In genomic region chr3:141739731-141740130, GRCh38 we compare ENCODE assay signal across 9 cellular contexts. TPM values are rescaled to one million over a fixed set of nuclear protein-coding genes. Genes with fewer than 3 reads are reported as not detected.
A peak's percentile ranks its signal among the peaks of the same experiment; 100 is the strongest.
DNase-seq lines count a peak whose midpoint lies in the region; ATAC-seq and TF ChIP-seq lines count a peak whose summit lies in the region.
"Had no signal": no experiment of that assay in that cellular context is flagged by ENCODE, and none has a peak within 500 bp of the region (broad histone marks: within the 10 kb centered on the region; RNA-seq: fewer than 3 reads in every experiment).

No MANE protein-coding gene starts in this region.

- no peak for TF ChIP-seq POLR2A in spleen (IDR thresholded peaks at IDR 0.05)

- 68 to 77% (median 73%) methylated on average over 2 of the region's 2 CpGs for WGBS in spleen, 5 donors

- H3K9me3 ChIP-seq in HAP-1: no peaks in the 10 kb centered on the region
- H3K9me3 ChIP-seq in spleen: no peaks in the 10 kb centered on the region

- peak overlapping the region; percentile 88 for H3K4me3 ChIP-seq in HAP-1
- H3K4me3 ChIP-seq in spleen: peak overlapping the region in 7 of 8 donors; percentile 79 to 99 (median 92)

- no peak for DNase-seq in HAP-1 (ENCODE audit: low spot score in 2 of 2)
- no peak for DNase-seq in foreskin keratinocyte
- DNase-seq in spleen: no peak
- no peak for DNase-seq in NCI-H526 treated with DMSO at 0.1 percent for 48 hours (lab: John Stamatoyannopoulos, UW)
- DNase-seq in stimulated activated CD4-positive, alpha-beta T cell treated with anti-CD3 and anti-CD28 coated beads, Interleukin-1b, Interleukin-23, amount 100 ng/mL, for 48 hours: no peak
- no peak for DNase-seq in anterior cingulate cortex (lab: John Stamatoyannopoulos, UW)
- DNase-seq: NCI-H526 had no signal

- TF ChIP-seq CTCF in VCaP (conservative IDR thresholded peaks at IDR 0.05) (no peak), foreskin keratinocyte (conservative IDR thresholded peaks at IDR 0.05) (no peak), spleen (IDR thresholded peaks at IDR 0.05 in 8 of 11, conservative IDR thresholded peaks at IDR 0.05 in 3 of 11) (no peak)

- H3K4me1 ChIP-seq in HAP-1 (peaks cover 18% of the 10 kb centered on the region), foreskin keratinocyte (peaks cover 5% of the 10 kb centered on the region), spleen (peaks cover 28 to 69% (median 54%) of the 10 kb centered on the region in 6 donors)

- intact Hi-C loops in spleen (cut with DNase I; ENCODE audit: low total_unique reads): loop anchor here (5.0 to 10.0 kb wide), 3 partner anchors 138 to 175 kb away; partner anchors contain the start of gene ATP1B3

- H3K36me3 ChIP-seq in HAP-1 (replicated peaks) (peaks cover 16% of the 10 kb centered on the region), spleen (peaks cover 0 to 24% (median 8%) of the 10 kb centered on the region in 6 donors)

- H3K27ac ChIP-seq in VCaP: peak overlapping the region; percentile 94
- peak overlapping the region; percentile 48 for H3K27ac ChIP-seq in foreskin keratinocyte
- peak overlapping the region in 5 of 8 donors; percentile 94 to 96 (median 94) for H3K27ac ChIP-seq in spleen

- no peak for ATAC-seq in foreskin keratinocyte
- ATAC-seq in HG03175 (IDR thresholded peaks at IDR 0.05; ENCODE audit: unreplicated experiment): no peak

- H3K27me3 ChIP-seq in HAP-1 (ENCODE audit: low read depth) (no peaks in the 10 kb centered on the region), foreskin keratinocyte (no peaks in the 10 kb centered on the region), spleen (replicated peaks in 1 of 7) (no peaks in the 10 kb centered on the region)

- in situ Hi-C loops in HAP-1 (cut with MboI; ENCODE audit: low sequenced_read_pairs): no loop called here

RNA-seq across cellular contexts. Expression of gene RNF7, which starts 1.6 kb away (rescaled TPM):
- total RNA-seq in foreskin keratinocyte (81.6 and 86.2 TPM in 2 replicates), spleen (10 to 100 TPM; 42.5 to 66.1 (median 55.9) TPM)
- polyA plus RNA-seq in foreskin keratinocyte (117 and 123 TPM in 2 replicates), spleen (100 to 1,000 TPM in 2 of 3 donors, 10 to 100 TPM in 1; 93.9 to 117 (median 104) TPM)

RNA-seq across cellular contexts. Expression of gene GRK7, which starts 23.5 kb away (rescaled TPM):
- total RNA-seq in foreskin keratinocyte (not detected in 2 replicates), spleen (under 1 TPM in 3 of 7 donors, not detected in 4; 0.14 to 0.26 (median 0.20) TPM)
- polyA plus RNA-seq in foreskin keratinocyte (not detected in 2 replicates), spleen (under 1 TPM in 2 of 3 donors, not detected in 1; 0.02 to 0.07 TPM)
